1 cellular context compared by ENCODE assay signal in the genomic region with DNA sequence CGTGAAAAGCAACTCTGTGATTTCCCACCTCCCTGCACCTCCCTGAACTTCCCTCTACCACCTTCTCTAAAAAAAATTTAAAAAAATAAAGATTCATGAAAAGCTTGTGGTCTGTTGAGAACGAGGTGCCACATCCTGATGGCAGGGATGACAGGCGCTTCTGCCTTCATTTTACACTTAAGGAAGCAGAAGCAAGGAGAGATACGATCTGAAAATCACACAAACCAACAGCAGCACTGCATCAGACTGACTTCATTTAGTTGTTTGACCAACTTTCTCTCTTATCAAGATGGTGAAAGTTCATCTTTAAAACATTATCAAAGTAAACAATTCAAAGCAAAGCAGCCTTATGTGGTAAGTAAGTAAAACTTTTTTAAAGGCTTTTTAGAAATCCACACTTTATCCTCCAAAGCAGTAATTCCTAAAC.
TF ChIP-seq lines count a peak whose summit lies in the region.

No MANE protein-coding gene starts in this region.

TF ChIP-seq in HepG2, 621 proteins besides CTCF, POLR2A, EP300 and RAD21 (continued from another document and continues in another):
- TF ChIP-seq, protein P1, sequence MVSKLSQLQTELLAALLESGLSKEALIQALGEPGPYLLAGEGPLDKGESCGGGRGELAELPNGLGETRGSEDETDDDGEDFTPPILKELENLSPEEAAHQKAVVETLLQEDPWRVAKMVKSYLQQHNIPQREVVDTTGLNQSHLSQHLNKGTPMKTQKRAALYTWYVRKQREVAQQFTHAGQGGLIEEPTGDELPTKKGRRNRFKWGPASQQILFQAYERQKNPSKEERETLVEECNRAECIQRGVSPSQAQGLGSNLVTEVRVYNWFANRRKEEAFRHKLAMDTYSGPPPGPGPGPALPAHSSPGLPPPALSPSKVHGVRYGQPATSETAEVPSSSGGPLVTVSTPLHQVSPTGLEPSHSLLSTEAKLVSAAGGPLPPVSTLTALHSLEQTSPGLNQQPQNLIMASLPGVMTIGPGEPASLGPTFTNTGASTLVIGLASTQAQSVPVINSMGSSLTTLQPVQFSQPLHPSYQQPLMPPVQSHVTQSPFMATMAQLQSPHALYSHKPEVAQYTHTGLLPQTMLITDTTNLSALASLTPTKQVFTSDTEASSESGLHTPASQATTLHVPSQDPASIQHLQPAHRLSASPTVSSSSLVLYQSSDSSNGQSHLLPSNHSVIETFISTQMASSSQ (IDR thresholded peaks at IDR 0.05; ENCODE audit: low read depth) = no peak
- TF ChIP-seq, protein P1 (CRISPR knock-in tag; IDR thresholded peaks at IDR 0.05; ENCODE audit: borderline replicate concordance) = no peak
- TF ChIP-seq, protein P2, sequence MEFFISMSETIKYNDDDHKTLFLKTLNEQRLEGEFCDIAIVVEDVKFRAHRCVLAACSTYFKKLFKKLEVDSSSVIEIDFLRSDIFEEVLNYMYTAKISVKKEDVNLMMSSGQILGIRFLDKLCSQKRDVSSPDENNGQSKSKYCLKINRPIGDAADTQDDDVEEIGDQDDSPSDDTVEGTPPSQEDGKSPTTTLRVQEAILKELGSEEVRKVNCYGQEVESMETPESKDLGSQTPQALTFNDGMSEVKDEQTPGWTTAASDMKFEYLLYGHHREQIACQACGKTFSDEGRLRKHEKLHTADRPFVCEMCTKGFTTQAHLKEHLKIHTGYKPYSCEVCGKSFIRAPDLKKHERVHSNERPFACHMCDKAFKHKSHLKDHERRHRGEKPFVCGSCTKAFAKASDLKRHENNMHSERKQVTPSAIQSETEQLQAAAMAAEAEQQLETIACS (CRISPR knock-in tag; IDR thresholded peaks at IDR 0.05) = no peak
- TF ChIP-seq, protein P3, sequence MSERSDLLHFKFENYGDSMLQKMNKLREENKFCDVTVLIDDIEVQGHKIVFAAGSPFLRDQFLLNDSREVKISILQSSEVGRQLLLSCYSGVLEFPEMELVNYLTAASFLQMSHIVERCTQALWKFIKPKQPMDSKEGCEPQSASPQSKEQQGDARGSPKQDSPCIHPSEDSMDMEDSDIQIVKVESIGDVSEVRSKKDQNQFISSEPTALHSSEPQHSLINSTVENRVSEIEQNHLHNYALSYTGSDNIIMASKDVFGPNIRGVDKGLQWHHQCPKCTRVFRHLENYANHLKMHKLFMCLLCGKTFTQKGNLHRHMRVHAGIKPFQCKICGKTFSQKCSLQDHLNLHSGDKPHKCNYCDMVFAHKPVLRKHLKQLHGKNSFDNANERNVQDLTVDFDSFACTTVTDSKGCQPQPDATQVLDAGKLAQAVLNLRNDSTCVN (CRISPR knock-in tag; IDR thresholded peaks at IDR 0.05; ENCODE audit: borderline replicate concordance) = no peak
- TF ChIP-seq ATAD3A (CRISPR knock-in tag; IDR thresholded peaks at IDR 0.05) (no peak), ZSCAN20 (CRISPR knock-in tag; IDR thresholded peaks at IDR 0.05; ENCODE audit: borderline replicate concordance) (peak; percentile 62; the same call in 1 of the 2 replicates), ZNF720 (CRISPR knock-in tag; IDR thresholded peaks at IDR 0.05) (no peak), GATAD2A (CRISPR knock-in tag; IDR thresholded peaks at IDR 0.05) (peak; percentile 49; the same call in 1 of the 2 replicates), SIN3A (IDR thresholded peaks at IDR 0.05; ENCODE audit: borderline replicate concordance, low read depth, low read length) (0 out of 2 replicates have a peak, but pooled peaks have one; percentile 33), YEATS4 (CRISPR knock-in tag; IDR thresholded peaks at IDR 0.05; ENCODE audit: borderline replicate concordance) (peak; percentile 55; the same call in 1 of the 2 replicates), SATB2 (CRISPR knock-in tag; IDR thresholded peaks at IDR 0.05) (no peak), ZNF264 (CRISPR knock-in tag; IDR thresholded peaks at IDR 0.05) (peak; percentile 56), ZNF232 (CRISPR knock-in tag; IDR thresholded peaks at IDR 0.05; ENCODE audit: borderline replicate concordance) (0 out of 2 replicates have a peak, but pooled peaks have one; percentile 31), PAF1 (CRISPR knock-in tag; IDR thresholded peaks at IDR 0.05) (no peak), TEAD3 (CRISPR knock-in tag; optimal IDR thresholded peaks at IDR 0.05; ENCODE audit: borderline replicate concordance) (peak; percentile 3), ZNF746 (CRISPR knock-in tag; IDR thresholded peaks at IDR 0.05) (no peak), PAX8 (CRISPR knock-in tag; IDR thresholded peaks at IDR 0.05; ENCODE audit: borderline replicate concordance) (no peak), ISL2 (CRISPR knock-in tag; IDR thresholded peaks at IDR 0.05) (peak; percentile 83), ZNF878 (CRISPR knock-in tag; IDR thresholded peaks at IDR 0.05) (0 out of 2 replicates have a peak, but pooled peaks have one; percentile 36), ZNF615 (CRISPR knock-in tag; IDR thresholded peaks at IDR 0.05; ENCODE audit: borderline replicate concordance) (no peak), SRF (IDR thresholded peaks at IDR 0.05; ENCODE audit: low read depth, low read length) (no peak), RARA (CRISPR knock-in tag; IDR thresholded peaks at IDR 0.05) (no peak), MTA3 (CRISPR knock-in tag; IDR thresholded peaks at IDR 0.05) (no peak), ZNF644 (CRISPR knock-in tag; IDR thresholded peaks at IDR 0.05; ENCODE audit: low read depth) (no peak), SKI (IDR thresholded peaks at IDR 0.05; ENCODE audit: partially characterized antibody) (peak; percentile 26), SNAI1 (CRISPR knock-in tag; IDR thresholded peaks at IDR 0.05; ENCODE audit: borderline replicate concordance) (0 out of 2 replicates have a peak, but pooled peaks have one; percentile 71), HOXA3 (CRISPR knock-in tag; IDR thresholded peaks at IDR 0.05) (peak; percentile 41; the same call in 1 of the 2 replicates), NR2F2 (IDR thresholded peaks at IDR 0.05; ENCODE audit: borderline replicate concordance, low read depth) (peak; percentile 34; the same call in 1 of the 2 replicates), THYN1 (CRISPR knock-in tag; IDR thresholded peaks at IDR 0.05; ENCODE audit: borderline replicate concordance, low read depth) (no peak), ZNF20 (CRISPR knock-in tag; IDR thresholded peaks at IDR 0.05) (0 out of 2 replicates have a peak, but pooled peaks have one; percentile 46), FOXJ3 (CRISPR knock-in tag; IDR thresholded peaks at IDR 0.05; ENCODE audit: borderline replicate concordance) (peak; percentile 75; the same call in 1 of the 2 replicates), HCFC1 (IDR thresholded peaks at IDR 0.05; ENCODE audit: low read depth, low read length) (no peak), CREM (IDR thresholded peaks at IDR 0.05) (no peak), CREM (CRISPR knock-in tag; IDR thresholded peaks at IDR 0.05) (no peak), ZNF317 (CRISPR knock-in tag; IDR thresholded peaks at IDR 0.05) (0 out of 2 replicates have a peak, but pooled peaks have one; percentile 49), GATAD1 (CRISPR knock-in tag; IDR thresholded peaks at IDR 0.05) (no peak), NFE2L1 (CRISPR knock-in tag; IDR thresholded peaks at IDR 0.05; ENCODE audit: borderline replicate concordance) (no peak)
- TF ChIP-seq, protein P4, sequence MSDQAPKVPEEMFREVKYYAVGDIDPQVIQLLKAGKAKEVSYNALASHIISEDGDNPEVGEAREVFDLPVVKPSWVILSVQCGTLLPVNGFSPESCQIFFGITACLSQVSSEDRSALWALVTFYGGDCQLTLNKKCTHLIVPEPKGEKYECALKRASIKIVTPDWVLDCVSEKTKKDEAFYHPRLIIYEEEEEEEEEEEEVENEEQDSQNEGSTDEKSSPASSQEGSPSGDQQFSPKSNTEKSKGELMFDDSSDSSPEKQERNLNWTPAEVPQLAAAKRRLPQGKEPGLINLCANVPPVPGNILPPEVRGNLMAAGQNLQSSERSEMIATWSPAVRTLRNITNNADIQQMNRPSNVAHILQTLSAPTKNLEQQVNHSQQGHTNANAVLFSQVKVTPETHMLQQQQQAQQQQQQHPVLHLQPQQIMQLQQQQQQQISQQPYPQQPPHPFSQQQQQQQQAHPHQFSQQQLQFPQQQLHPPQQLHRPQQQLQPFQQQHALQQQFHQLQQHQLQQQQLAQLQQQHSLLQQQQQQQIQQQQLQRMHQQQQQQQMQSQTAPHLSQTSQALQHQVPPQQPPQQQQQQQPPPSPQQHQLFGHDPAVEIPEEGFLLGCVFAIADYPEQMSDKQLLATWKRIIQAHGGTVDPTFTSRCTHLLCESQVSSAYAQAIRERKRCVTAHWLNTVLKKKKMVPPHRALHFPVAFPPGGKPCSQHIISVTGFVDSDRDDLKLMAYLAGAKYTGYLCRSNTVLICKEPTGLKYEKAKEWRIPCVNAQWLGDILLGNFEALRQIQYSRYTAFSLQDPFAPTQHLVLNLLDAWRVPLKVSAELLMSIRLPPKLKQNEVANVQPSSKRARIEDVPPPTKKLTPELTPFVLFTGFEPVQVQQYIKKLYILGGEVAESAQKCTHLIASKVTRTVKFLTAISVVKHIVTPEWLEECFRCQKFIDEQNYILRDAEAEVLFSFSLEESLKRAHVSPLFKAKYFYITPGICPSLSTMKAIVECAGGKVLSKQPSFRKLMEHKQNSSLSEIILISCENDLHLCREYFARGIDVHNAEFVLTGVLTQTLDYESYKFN (CRISPR knock-in tag; conservative IDR thresholded peaks at IDR 0.05) = peak; percentile 55
- TF ChIP-seq, protein P5, sequence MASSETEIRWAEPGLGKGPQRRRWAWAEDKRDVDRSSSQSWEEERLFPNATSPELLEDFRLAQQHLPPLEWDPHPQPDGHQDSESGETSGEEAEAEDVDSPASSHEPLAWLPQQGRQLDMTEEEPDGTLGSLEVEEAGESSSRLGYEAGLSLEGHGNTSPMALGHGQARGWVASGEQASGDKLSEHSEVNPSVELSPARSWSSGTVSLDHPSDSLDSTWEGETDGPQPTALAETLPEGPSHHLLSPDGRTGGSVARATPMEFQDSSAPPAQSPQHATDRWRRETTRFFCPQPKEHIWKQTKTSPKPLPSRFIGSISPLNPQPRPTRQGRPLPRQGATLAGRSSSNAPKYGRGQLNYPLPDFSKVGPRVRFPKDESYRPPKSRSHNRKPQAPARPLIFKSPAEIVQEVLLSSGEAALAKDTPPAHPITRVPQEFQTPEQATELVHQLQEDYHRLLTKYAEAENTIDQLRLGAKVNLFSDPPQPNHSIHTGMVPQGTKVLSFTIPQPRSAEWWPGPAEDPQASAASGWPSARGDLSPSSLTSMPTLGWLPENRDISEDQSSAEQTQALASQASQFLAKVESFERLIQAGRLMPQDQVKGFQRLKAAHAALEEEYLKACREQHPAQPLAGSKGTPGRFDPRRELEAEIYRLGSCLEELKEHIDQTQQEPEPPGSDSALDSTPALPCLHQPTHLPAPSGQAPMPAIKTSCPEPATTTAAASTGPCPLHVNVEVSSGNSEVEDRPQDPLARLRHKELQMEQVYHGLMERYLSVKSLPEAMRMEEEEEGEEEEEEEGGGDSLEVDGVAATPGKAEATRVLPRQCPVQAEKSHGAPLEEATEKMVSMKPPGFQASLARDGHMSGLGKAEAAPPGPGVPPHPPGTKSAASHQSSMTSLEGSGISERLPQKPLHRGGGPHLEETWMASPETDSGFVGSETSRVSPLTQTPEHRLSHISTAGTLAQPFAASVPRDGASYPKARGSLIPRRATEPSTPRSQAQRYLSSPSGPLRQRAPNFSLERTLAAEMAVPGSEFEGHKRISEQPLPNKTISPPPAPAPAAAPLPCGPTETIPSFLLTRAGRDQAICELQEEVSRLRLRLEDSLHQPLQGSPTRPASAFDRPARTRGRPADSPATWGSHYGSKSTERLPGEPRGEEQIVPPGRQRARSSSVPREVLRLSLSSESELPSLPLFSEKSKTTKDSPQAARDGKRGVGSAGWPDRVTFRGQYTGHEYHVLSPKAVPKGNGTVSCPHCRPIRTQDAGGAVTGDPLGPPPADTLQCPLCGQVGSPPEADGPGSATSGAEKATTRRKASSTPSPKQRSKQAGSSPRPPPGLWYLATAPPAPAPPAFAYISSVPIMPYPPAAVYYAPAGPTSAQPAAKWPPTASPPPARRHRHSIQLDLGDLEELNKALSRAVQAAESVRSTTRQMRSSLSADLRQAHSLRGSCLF (CRISPR knock-in tag; IDR thresholded peaks at IDR 0.05; ENCODE audit: borderline replicate concordance) = 0 out of 2 replicates have a peak, but pooled peaks have one; percentile 37
- TF ChIP-seq, protein P6, sequence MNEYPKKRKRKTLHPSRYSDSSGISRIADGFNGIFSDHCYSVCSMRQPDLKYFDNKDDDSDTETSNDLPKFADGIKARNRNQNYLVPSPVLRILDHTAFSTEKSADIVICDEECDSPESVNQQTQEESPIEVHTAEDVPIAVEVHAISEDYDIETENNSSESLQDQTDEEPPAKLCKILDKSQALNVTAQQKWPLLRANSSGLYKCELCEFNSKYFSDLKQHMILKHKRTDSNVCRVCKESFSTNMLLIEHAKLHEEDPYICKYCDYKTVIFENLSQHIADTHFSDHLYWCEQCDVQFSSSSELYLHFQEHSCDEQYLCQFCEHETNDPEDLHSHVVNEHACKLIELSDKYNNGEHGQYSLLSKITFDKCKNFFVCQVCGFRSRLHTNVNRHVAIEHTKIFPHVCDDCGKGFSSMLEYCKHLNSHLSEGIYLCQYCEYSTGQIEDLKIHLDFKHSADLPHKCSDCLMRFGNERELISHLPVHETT (CRISPR knock-in tag; conservative IDR thresholded peaks at IDR 0.05) = no peak
- TF ChIP-seq, protein P7, sequence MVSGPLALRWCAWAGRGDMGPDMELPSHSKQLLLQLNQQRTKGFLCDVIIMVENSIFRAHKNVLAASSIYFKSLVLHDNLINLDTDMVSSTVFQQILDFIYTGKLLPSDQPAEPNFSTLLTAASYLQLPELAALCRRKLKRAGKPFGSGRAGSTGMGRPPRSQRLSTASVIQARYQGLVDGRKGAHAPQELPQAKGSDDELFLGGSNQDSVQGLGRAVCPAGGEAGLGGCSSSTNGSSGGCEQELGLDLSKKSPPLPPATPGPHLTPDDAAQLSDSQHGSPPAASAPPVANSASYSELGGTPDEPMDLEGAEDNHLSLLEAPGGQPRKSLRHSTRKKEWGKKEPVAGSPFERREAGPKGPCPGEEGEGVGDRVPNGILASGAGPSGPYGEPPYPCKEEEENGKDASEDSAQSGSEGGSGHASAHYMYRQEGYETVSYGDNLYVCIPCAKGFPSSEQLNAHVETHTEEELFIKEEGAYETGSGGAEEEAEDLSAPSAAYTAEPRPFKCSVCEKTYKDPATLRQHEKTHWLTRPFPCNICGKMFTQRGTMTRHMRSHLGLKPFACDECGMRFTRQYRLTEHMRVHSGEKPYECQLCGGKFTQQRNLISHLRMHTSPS (CRISPR knock-in tag; IDR thresholded peaks at IDR 0.05; ENCODE audit: low read depth) = no peak
- TF ChIP-seq, protein P8, sequence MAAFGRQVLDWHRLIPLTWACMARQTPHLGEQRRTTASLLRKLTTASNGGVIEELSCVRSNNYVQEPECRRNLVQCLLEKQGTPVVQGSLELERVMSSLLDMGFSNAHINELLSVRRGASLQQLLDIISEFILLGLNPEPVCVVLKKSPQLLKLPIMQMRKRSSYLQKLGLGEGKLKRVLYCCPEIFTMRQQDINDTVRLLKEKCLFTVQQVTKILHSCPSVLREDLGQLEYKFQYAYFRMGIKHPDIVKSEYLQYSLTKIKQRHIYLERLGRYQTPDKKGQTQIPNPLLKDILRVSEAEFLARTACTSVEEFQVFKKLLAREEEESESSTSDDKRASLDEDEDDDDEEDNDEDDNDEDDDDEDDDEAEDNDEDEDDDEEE (CRISPR knock-in tag; IDR thresholded peaks at IDR 0.05) = no peak
